ENCODE assay signal across 9 cellular contexts in the genomic region with DNA sequence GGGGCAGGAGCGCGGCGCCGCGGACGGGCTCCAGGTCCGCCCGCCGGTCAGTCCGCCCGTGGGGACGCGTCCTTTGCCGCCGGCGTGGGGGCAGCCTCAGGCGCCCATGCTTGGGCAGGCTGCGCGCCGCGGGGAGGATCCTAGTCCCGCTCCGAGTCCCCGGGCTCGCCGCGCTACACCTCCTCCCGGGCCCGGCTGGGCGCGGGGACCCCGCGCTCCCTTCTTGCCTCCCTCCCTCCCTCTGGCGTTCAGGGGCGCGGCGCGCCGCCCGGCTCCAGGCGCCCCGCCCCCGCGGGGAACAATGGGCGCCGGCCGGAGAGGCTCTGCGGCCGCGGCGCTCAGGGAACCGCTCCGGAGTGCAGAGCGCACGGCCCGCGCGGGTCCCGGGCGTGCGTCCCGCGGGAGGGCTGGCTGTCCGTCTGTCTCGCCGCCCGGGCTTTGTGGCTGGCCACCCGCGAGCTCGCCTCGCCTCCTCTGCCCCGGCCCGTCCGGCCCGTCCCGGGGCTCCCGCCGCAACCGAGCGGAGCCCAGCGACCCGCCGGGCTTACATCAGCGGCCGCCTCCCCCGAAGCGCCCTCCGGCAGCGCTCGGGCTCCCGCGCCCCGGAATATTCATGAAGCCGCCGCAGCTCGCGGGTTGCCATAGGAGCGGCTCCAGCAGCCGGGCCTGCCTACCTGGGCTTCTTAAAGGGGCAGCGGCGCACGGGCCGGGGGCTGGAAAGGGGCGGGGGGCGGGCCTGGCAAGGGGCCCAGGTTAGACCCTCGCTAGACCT. TPM values are rescaled to one million over a fixed set of nuclear protein-coding genes. Genes with fewer than 3 reads are reported as not detected.
A peak's percentile ranks its signal among the peaks of the same experiment; 100 is the strongest.
DNase-seq lines count a peak whose midpoint lies in the region; ATAC-seq, FAIRE-seq and TF ChIP-seq lines count a peak whose summit lies in the region.
"Had no signal": no experiment of that assay in that cellular context is flagged by ENCODE, and none has a peak within 500 bp of the region (broad histone marks: within the 10 kb centered on the region; RNA-seq: fewer than 3 reads in every experiment).

A gene (minus strand): TSS at position 658 of the 772 bp plus-strand sequence. CDS start 688 bp downstream, outside the sequence.

- FAIRE-seq in D721Med (lab: Jason Lieb, UNC) = no peak

- no CpG with 5 or more reads among the region's 106 CpGs for whole genome bisulfite sequencing in neuronal stem cell (ENCODE audit: extremely low coverage in 2 of 2, insufficient read length in 2 of 2, insufficient replicate concordance in 1 of 2), 2 donors

- H3K4me2 ChIP-seq in neuronal stem cell (ENCODE audit: insufficient read depth, low read length, poor library complexity, severe bottlenecking) = peak within 1 kb of the TSS; percentile 89

- no peak within 1 kb of the TSS for H3K4ac ChIP-seq in neuronal stem cell (ENCODE audit: low read length)

- no peak within 1 kb of the TSS for H4K8ac ChIP-seq in neuronal stem cell (ENCODE audit: low read depth, low read length)

- no peak for TF ChIP-seq CTCF in D721Med (IDR thresholded peaks at IDR 0.05; ENCODE audit: insufficient read depth, missing control alignments)

- no peak within 1 kb of the TSS for H2BK120ac ChIP-seq in neuronal stem cell (ENCODE audit: low read depth, low read length)

- H3K9me3 ChIP-seq in neuronal stem cell (replicated peaks in 1 of 2; ENCODE audit: control insufficient read depth in 2 of 2, insufficient read depth in 1 of 2, low read depth in 1 of 2, low read length in 2 of 2) = no peaks in the 10 kb centered on the region

- H2BK12ac ChIP-seq in neuronal stem cell (ENCODE audit: low read length) = peak within 1 kb of the TSS; percentile 75

- intact Hi-C loops in activated CD4-positive, alpha-beta memory T cell treated with anti-CD3 and anti-CD28 coated beads for 36 hours (cut with micrococcal nuclease) = no loop called here

- no peaks in the 10 kb centered on the region for H3K36me3 Mint-ChIP-seq in activated CD8-positive, alpha-beta T cell treated with anti-CD3 and anti-CD28 coated beads, Interleukin-2, amount 10 ng/mL, durations not matched to agents 7 days and 5 days (ENCODE audit: low read depth)
- no peaks in the 10 kb centered on the region for H3K36me3 Mint-ChIP-seq in activated CD4-positive, alpha-beta memory T cell treated with anti-CD3 and anti-CD28 coated beads for 36 hours

- peak within 1 kb of the TSS; percentile 86 for H3K9ac ChIP-seq in neuronal stem cell (ENCODE audit: low read depth, low read length, poor library complexity)

- no peaks in the 10 kb centered on the region for H3K9me3 Mint-ChIP-seq in activated CD8-positive, alpha-beta T cell treated with anti-CD3 and anti-CD28 coated beads, Interleukin-2, amount 10 ng/mL, durations not matched to agents 7 days and 5 days (ENCODE audit: insufficient read depth)
- no peaks in the 10 kb centered on the region for H3K9me3 Mint-ChIP-seq in activated CD4-positive, alpha-beta memory T cell treated with anti-CD3 and anti-CD28 coated beads for 36 hours

- H3K4me3 ChIP-seq in neuronal stem cell (ENCODE audit: low read length in 2 of 2) = peak within 1 kb of the TSS; percentile 53 to 89

- H3K23ac ChIP-seq in neuronal stem cell (ENCODE audit: low read depth, low read length, poor library complexity) = peak within 1 kb of the TSS; percentile 28

- H3K14ac ChIP-seq in neuronal stem cell (ENCODE audit: low read length) = peak within 1 kb of the TSS; percentile 74

- H3K36me3 ChIP-seq in neuronal stem cell (replicated peaks in 1 of 2; ENCODE audit: control insufficient read depth in 2 of 2, insufficient read depth in 2 of 2, low read length in 2 of 2) = no peaks in the 10 kb centered on the region

- H3K4me1 ChIP-seq in neuronal stem cell (ENCODE audit: control insufficient read depth in 2 of 2, insufficient read depth in 1 of 2, low read depth in 1 of 2, low read length in 2 of 2) = peaks cover 8 to 15% of the 10 kb centered on the region in 2 donors

- no peak within 1 kb of the TSS for H3K27ac Mint-ChIP-seq in activated CD8-positive, alpha-beta T cell treated with anti-CD3 and anti-CD28 coated beads, Interleukin-2, amount 10 ng/mL, durations not matched to agents 7 days and 5 days
- no peak within 1 kb of the TSS for H3K27ac Mint-ChIP-seq in activated CD4-positive, alpha-beta memory T cell treated with anti-CD3 and anti-CD28 coated beads for 36 hours

- no peaks in the 10 kb centered on the region for H3K4me1 Mint-ChIP-seq in activated CD8-positive, alpha-beta T cell treated with anti-CD3 and anti-CD28 coated beads, Interleukin-2, amount 10 ng/mL, durations not matched to agents 7 days and 5 days (ENCODE audit: low read depth)
- no peaks in the 10 kb centered on the region for H3K4me1 Mint-ChIP-seq in activated CD4-positive, alpha-beta memory T cell treated with anti-CD3 and anti-CD28 coated beads for 36 hours (ENCODE audit: low read depth)

- peak; percentile 13 for ATAC-seq in esophagus mucosa
- ATAC-seq in activated CD8-positive, alpha-beta T cell treated with anti-CD3 and anti-CD28 coated beads, Interleukin-2, amount 10 ng/mL, durations not matched to agents 7 days and 5 days = no peak

- no peak within 1 kb of the TSS for H3K27ac ChIP-seq in neuronal stem cell (replicated peaks; ENCODE audit: low read length)

- H2AFZ ChIP-seq in neuronal stem cell (ENCODE audit: low read length) = peak within 1 kb of the TSS; percentile 97

- DNase-seq in D721Med (ENCODE audit: insufficient read length, low spot score) (peak; percentile 82), NCI-H345 (lab: John Stamatoyannopoulos, UW) (peak; percentile 62), neuronal stem cell (ENCODE audit: low spot score) (peak; percentile 72), mesenteric fat pad (ENCODE audit: low spot score) (no peak), GM19240 (ENCODE audit: insufficient read length, low spot score) (no peak)
- DNase-seq in activated CD8-positive, alpha-beta T cell treated with anti-CD3 and anti-CD28 coated beads, Interleukin-2, amount 10 ng/mL, durations not matched to agents 7 days and 5 days = no peak
- DNase-seq in activated CD4-positive, alpha-beta memory T cell treated with anti-CD3 and anti-CD28 coated beads for 36 hours = no peak
- DNase-seq: stimulated activated CD4-positive, alpha-beta T cell treated with anti-CD3 and anti-CD28 coated beads, Interleukin-12 subunit alpha, Interleukin-12 subunit beta, amount 100 ng/mL, for 4 hours had no signal

- peaks cover 5 to 53% (median 36%) of the 10 kb centered on the region in 3 experiments for H3K27me3 ChIP-seq in neuronal stem cell (ENCODE audit: control insufficient read depth in 3 of 3, insufficient read depth in 3 of 3, low read depth in 1 of 3, low read length in 3 of 3)

- no peak within 1 kb of the TSS for H3K4me3 Mint-ChIP-seq in activated CD8-positive, alpha-beta T cell treated with anti-CD3 and anti-CD28 coated beads, Interleukin-2, amount 10 ng/mL, durations not matched to agents 7 days and 5 days
- no peak within 1 kb of the TSS for H3K4me3 Mint-ChIP-seq in activated CD4-positive, alpha-beta memory T cell treated with anti-CD3 and anti-CD28 coated beads for 36 hours

- H3K18ac ChIP-seq in neuronal stem cell (ENCODE audit: low read length) = peak within 1 kb of the TSS; percentile 93

- no peak within 1 kb of the TSS for H4K91ac ChIP-seq in neuronal stem cell (ENCODE audit: low read depth, low read length, poor library complexity)

- POLR2A ChIA-PET in activated CD8-positive, alpha-beta T cell treated with anti-CD3 and anti-CD28 coated beads, Interleukin-2, amount 10 ng/mL, durations not matched to agents 7 days and 5 days (lab: Charles Lee) = no interaction called here
- POLR2A ChIA-PET in activated CD4-positive, alpha-beta memory T cell treated with anti-CD3 and anti-CD28 coated beads for 36 hours (lab: Charles Lee) = no interaction called here

- peaks cover 54% of the 10 kb centered on the region for H3K27me3 Mint-ChIP-seq in activated CD8-positive, alpha-beta T cell treated with anti-CD3 and anti-CD28 coated beads, Interleukin-2, amount 10 ng/mL, durations not matched to agents 7 days and 5 days (ENCODE audit: low read depth)
- H3K27me3 Mint-ChIP-seq in activated CD4-positive, alpha-beta memory T cell treated with anti-CD3 and anti-CD28 coated beads for 36 hours = peaks cover 41% of the 10 kb centered on the region

- H3K79me1 ChIP-seq in neuronal stem cell (ENCODE audit: low read depth, low read length) = peaks cover 2% of the 10 kb centered on the region

- CTCF ChIA-PET in activated CD8-positive, alpha-beta T cell treated with anti-CD3 and anti-CD28 coated beads, Interleukin-2, amount 10 ng/mL, durations not matched to agents 7 days and 5 days (lab: Charles Lee) = no interaction called here
- CTCF ChIA-PET in activated CD4-positive, alpha-beta memory T cell treated with anti-CD3 and anti-CD28 coated beads for 36 hours (lab: Charles Lee) = no interaction called here

- peak within 1 kb of the TSS; percentile 41 for H2BK15ac ChIP-seq in neuronal stem cell (ENCODE audit: low read length)

- no peak within 1 kb of the TSS for H2AK5ac ChIP-seq in neuronal stem cell (ENCODE audit: low read depth, low read length)

- H2BK5ac ChIP-seq in neuronal stem cell (ENCODE audit: low read length) = no peak within 1 kb of the TSS

RNA-seq across cellular contexts. Expression of the gene that starts here (rescaled TPM):
- total RNA-seq in esophagus mucosa (not detected), mesenteric fat pad (not detected)
- 1.5 TPM for polyA plus RNA-seq in neuronal stem cell (2013, experiment 1 of 2)
- 1.6 TPM for polyA plus RNA-seq in neuronal stem cell (2013, experiment 2 of 2)
- total RNA-seq in activated CD8-positive, alpha-beta T cell treated with anti-CD3 and anti-CD28 coated beads, Interleukin-2, amount 10 ng/mL, durations not matched to agents 7 days and 5 days = not detected
- not detected for total RNA-seq in activated CD4-positive, alpha-beta memory T cell treated with anti-CD3 and anti-CD28 coated beads for 36 hours

Comparison
In these comparisons a context has a peak if more than half of its experiments do, and no peak if none do; other contexts are left out.
1. Peak in ATAC-seq in esophagus mucosa; RNA of the gene not detected or under 1 TPM.
2. DNase-seq: peak in D721Med (single experiment), NCI-H345 (single experiment) and neuronal stem cell (single experiment); none in activated CD8-positive, alpha-beta T cell treated with anti-CD3 and anti-CD28 coated beads, Interleukin-2, amount 10 ng/mL, durations not matched to agents 7 days and 5 days (single experiment), mesenteric fat pad (single experiment), activated CD4-positive, alpha-beta memory T cell treated with anti-CD3 and anti-CD28 coated beads for 36 hours (single experiment) and GM19240 (single experiment).